ENCODE assay signal across 14 cellular contexts in the genomic region with DNA sequence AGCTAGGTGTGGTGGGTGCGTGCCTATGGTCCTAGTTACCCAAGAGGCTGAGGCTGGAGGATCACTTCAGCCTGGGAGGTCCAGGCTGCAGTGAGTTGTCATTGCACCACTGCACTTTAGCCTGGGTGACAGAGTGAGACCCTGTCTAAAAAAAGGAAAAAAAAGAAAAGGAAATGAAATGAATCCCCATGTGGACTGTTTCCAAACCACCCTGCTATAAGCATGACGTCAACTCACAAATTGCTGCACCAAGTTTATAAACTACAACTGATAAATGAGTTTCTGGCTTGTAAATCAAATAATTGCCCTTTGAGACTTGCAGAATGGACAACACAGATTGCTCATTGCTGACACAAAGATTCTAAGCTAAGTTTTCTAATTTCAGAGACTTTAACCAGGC. TPM values are rescaled to one million over a fixed set of nuclear protein-coding genes. Genes with fewer than 3 reads are reported as not detected.
DNase-seq lines count a peak whose midpoint lies in the region; ATAC-seq and TF ChIP-seq lines count a peak whose summit lies in the region.
"Had no signal": no experiment of that assay in that cellular context is flagged by ENCODE, and none has a peak within 500 bp of the region (broad histone marks: within the 10 kb centered on the region; RNA-seq: fewer than 3 reads in every experiment).

No MANE protein-coding gene starts in this region.

- WGBS in thyroid gland, 2 donors, result 50 to 80% methylated on average over 2 of the region's 2 CpGs

- H3K27ac ChIP-seq in thyroid gland, result no peak overlapping the region
- H3K27ac ChIP-seq: psoas muscle had no signal

- no peaks in the 10 kb centered on the region for H3K27me3 ChIP-seq in thyroid gland

- no peaks in the 10 kb centered on the region for H3K4me1 ChIP-seq in thyroid gland
- H3K4me1 ChIP-seq: psoas muscle had no signal

- no peak for ATAC-seq in HG03039 (IDR thresholded peaks at IDR 0.05; ENCODE audit: unreplicated experiment)
- no peak for ATAC-seq in HG02588 (IDR thresholded peaks at IDR 0.05; ENCODE audit: unreplicated experiment)

- H3K36me3 ChIP-seq in thyroid gland, result no peaks in the 10 kb centered on the region

- intact Hi-C loops in thyroid gland (cut with DNase I), result no loop called here

- CTCF ChIA-PET in AG04449 (lab: Yijun Ruan, JAX), result interaction anchor here (1.0 to 2.1 kb wide), 6 partner anchors 9 to 308 kb away, joined by 3 to 7 read pairs (median 4); no protein-coding TSS in a partner anchor

- DNase-seq in AG04449 (ENCODE audit: low read depth, low spot score) (peak; percentile 65), NB4 (ENCODE audit: low read depth) (peak; percentile 32), fibroblast of gingiva (ENCODE audit: low read depth) (peak; percentile 65), myocyte (ENCODE audit: low read depth) (peak; percentile 30), thyroid gland (no peak)
- no peak for DNase-seq in stimulated activated CD4-positive, alpha-beta T cell treated with anti-CD3 and anti-CD28 coated beads, Interleukin-4, amount 100 ng/mL, for 24 hours
- DNase-seq: activated CD4-positive, alpha-beta T cell treated with anti-CD3 and anti-CD28 coated beads, Interleukin-2, amount 50 U/mL, for 4 hours; GDM1; glutamatergic neuron; NCI-H345; psoas muscle; T-helper 1 cell had no signal

- no peak for TF ChIP-seq CTCF in AG04449 (IDR thresholded peaks at IDR 0.05; ENCODE audit: insufficient read depth, low read length, missing control alignments)
- TF ChIP-seq CTCF in NB4 (IDR thresholded peaks at IDR 0.05; ENCODE audit: low read depth, low read length), result no peak
- no peak for TF ChIP-seq CTCF in thyroid gland (IDR thresholded peaks at IDR 0.05)

- H3K4me3 ChIP-seq in AG04449 (ENCODE audit: low read depth, low read length) (no peak overlapping the region), NB4 (ENCODE audit: low read depth, low read length) (no peak overlapping the region), thyroid gland (replicated peaks in 1 of 3) (no peak overlapping the region)
- H3K4me3 ChIP-seq: psoas muscle had no signal

- POLR2A ChIA-PET in AG04449 (lab: Yijun Ruan, JAX), result interaction anchor here (1.0 kb wide), 2 partner anchors 12 to 16 kb away, joined by 3 to 6 read pairs; no protein-coding TSS in a partner anchor

- TF ChIP-seq POLR2A in NB4 (IDR thresholded peaks at IDR 0.05; ENCODE audit: extremely low read depth, insufficient read length) (no peak), thyroid gland (IDR thresholded peaks at IDR 0.05) (no peak)

- no peaks in the 10 kb centered on the region for H3K9me3 ChIP-seq in thyroid gland
- H3K9me3 ChIP-seq: psoas muscle had no signal

RNA-seq across cellular contexts. Expression of gene STK38L, which starts 51.0 kb away (rescaled TPM):
- total RNA-seq in myocyte (22.6 and 32.8 TPM in 2 replicates), thyroid gland (10 to 100 TPM; 20.1 to 42.2 (median 27.0) TPM)
- polyA plus RNA-seq in myocyte (2012), result 23.9 TPM

Comparison
In these comparisons a context has a peak if more than half of its experiments do, and no peak if none do; other contexts are left out.
1. DNase-seq: peak in AG04449 (single experiment), NB4 (single experiment), fibroblast of gingiva (single experiment) and myocyte (single experiment); none in thyroid gland (0 of 2) and stimulated activated CD4-positive, alpha-beta T cell treated with anti-CD3 and anti-CD28 coated beads, Interleukin-4, amount 100 ng/mL, for 24 hours (single experiment).